ENCODE assay signal across 8 cellular contexts in genomic region chr19:42397315-42398166, GRCh38. TPM values are rescaled to one million over a fixed set of nuclear protein-coding genes. Genes with fewer than 3 reads are reported as not detected.
DNase-seq lines count a peak whose midpoint lies in the region; ATAC-seq, FAIRE-seq and TF ChIP-seq lines count a peak whose summit lies in the region.

No MANE protein-coding gene starts in this region.

- no peak overlapping the region for H3K14ac ChIP-seq in neuronal stem cell (ENCODE audit: low read length)

- no peak overlapping the region for H2BK15ac ChIP-seq in neuronal stem cell (ENCODE audit: low read length)

- H3K4me3 ChIP-seq in CD8-positive, alpha-beta T cell (ENCODE audit: low read depth, low read length): peak overlapping the region; percentile 55
- H3K4me3 ChIP-seq in neuronal stem cell (ENCODE audit: low read length in 2 of 2): peak overlapping the region; percentile 73 to 89

- H3K27ac ChIP-seq in CD8-positive, alpha-beta T cell (ENCODE audit: low read depth, low read length): peak overlapping the region; percentile 46
- no peak overlapping the region for H3K27ac ChIP-seq in neuronal stem cell (replicated peaks; ENCODE audit: low read length)

- peak overlapping the region; percentile 69 for H3K23ac ChIP-seq in neuronal stem cell (ENCODE audit: low read depth, low read length, poor library complexity)

- no peak for TF ChIP-seq CTCF in CD8-positive, alpha-beta T cell (IDR thresholded peaks at IDR 0.05)

- peak overlapping the region; percentile 68 for H2BK12ac ChIP-seq in neuronal stem cell (ENCODE audit: low read length)

- peak overlapping the region; percentile 82 for H3K4me3 Mint-ChIP-seq in CD8-positive, alpha-beta T cell
- H3K4me3 Mint-ChIP-seq in effector memory CD8-positive, alpha-beta T cell: peak overlapping the region; percentile 80 to 83

- no peaks in the 10 kb centered on the region for H3K27me3 ChIP-seq in CD8-positive, alpha-beta T cell (ENCODE audit: insufficient read depth, low read length)
- H3K27me3 ChIP-seq in neuronal stem cell (ENCODE audit: control insufficient read depth in 3 of 3, insufficient read depth in 3 of 3, low read depth in 1 of 3, low read length in 3 of 3): peaks cover 0 to 5% (median 0%) of the 10 kb centered on the region in 3 experiments

- H3K4me1 Mint-ChIP-seq in CD8-positive, alpha-beta T cell (ENCODE audit: low read depth): peaks cover 45% of the 10 kb centered on the region
- H3K4me1 Mint-ChIP-seq in effector memory CD8-positive, alpha-beta T cell (ENCODE audit: low read depth in 2 of 2): peaks cover 37 to 44% of the 10 kb centered on the region in 2 donors

- H3K4me1 ChIP-seq in CD8-positive, alpha-beta T cell (ENCODE audit: insufficient read depth, low read length): peaks cover 21% of the 10 kb centered on the region
- H3K4me1 ChIP-seq in neuronal stem cell (ENCODE audit: control insufficient read depth in 2 of 2, insufficient read depth in 1 of 2, low read depth in 1 of 2, low read length in 2 of 2): peaks cover 15 to 32% of the 10 kb centered on the region in 2 donors

- intact Hi-C loops in CD8-positive, alpha-beta T cell (cut with DNase I, micrococcal nuclease): loop anchor here (1.0 to 5.0 kb wide), 5 partner anchors 10 to 73 kb away; partner anchors contain the start of gene MEGF8 (in 2 of the 2)

- H2BK120ac ChIP-seq in neuronal stem cell (ENCODE audit: low read depth, low read length): no peak overlapping the region

- H3K4me2 ChIP-seq in neuronal stem cell (ENCODE audit: insufficient read depth, low read length, poor library complexity, severe bottlenecking): peak overlapping the region; percentile 91

- H2AFZ ChIP-seq in neuronal stem cell (ENCODE audit: low read length): peak overlapping the region; percentile 89

- peak overlapping the region; percentile 22 for H4K91ac ChIP-seq in neuronal stem cell (ENCODE audit: low read depth, low read length, poor library complexity)

- FAIRE-seq in GM12891 (lab: Jason Lieb, UNC): no peak

- WGBS in neuronal stem cell (ENCODE audit: extremely low coverage in 2 of 2, insufficient read length in 2 of 2, insufficient replicate concordance in 1 of 2), 2 donors: no CpG with 5 or more reads among the region's 22 CpGs

- no peaks in the 10 kb centered on the region for H3K9me3 ChIP-seq in CD8-positive, alpha-beta T cell (ENCODE audit: low read length)
- H3K9me3 ChIP-seq in neuronal stem cell (replicated peaks in 1 of 2; ENCODE audit: control insufficient read depth in 2 of 2, insufficient read depth in 1 of 2, low read depth in 1 of 2, low read length in 2 of 2): no peaks in the 10 kb centered on the region

- TF ChIP-seq POLR2A in GM12891 (IDR thresholded peaks at IDR 0.05; ENCODE audit: low read depth, low read length): no peak

- no peak overlapping the region for H3K4ac ChIP-seq in neuronal stem cell (ENCODE audit: low read length)

- peaks cover 5% of the 10 kb centered on the region for H3K79me1 ChIP-seq in neuronal stem cell (ENCODE audit: low read depth, low read length)

- H3K18ac ChIP-seq in neuronal stem cell (ENCODE audit: low read length): peak overlapping the region; percentile 49

- no peak for DNase-seq in CD8-positive, alpha-beta T cell
- DNase-seq in NCI-H146 treated with DMSO at 0.1 percent for 48 hours (lab: John Stamatoyannopoulos, UW; ENCODE audit: unreplicated experiment) (peak; percentile 75), neuronal stem cell (ENCODE audit: low spot score) (no peak), GF-D8 (lab: John Stamatoyannopoulos, UW) (no peak), GM12891 (ENCODE audit: insufficient read length, low spot score) (no peak), NCI-H1105 treated with DMSO at 0.1 percent for 48 hours (lab: John Stamatoyannopoulos, UW) (no peak)
- no peak for DNase-seq in effector memory CD8-positive, alpha-beta T cell

- ATAC-seq in CD8-positive, alpha-beta T cell: no peak
- no peak for ATAC-seq in effector memory CD8-positive, alpha-beta T cell (replicated peaks)
- ATAC-seq in GM19395 (IDR thresholded peaks at IDR 0.05; ENCODE audit: unreplicated experiment): no peak

- H2BK5ac ChIP-seq in neuronal stem cell (ENCODE audit: low read length): peak overlapping the region; percentile 35

- no peaks in the 10 kb centered on the region for H3K9me3 Mint-ChIP-seq in CD8-positive, alpha-beta T cell
- H3K9me3 Mint-ChIP-seq in effector memory CD8-positive, alpha-beta T cell: no peaks in the 10 kb centered on the region

- H4K8ac ChIP-seq in neuronal stem cell (ENCODE audit: low read depth, low read length): peak overlapping the region; percentile 66

- H3K36me3 Mint-ChIP-seq in CD8-positive, alpha-beta T cell: no peaks in the 10 kb centered on the region
- peaks cover 6% of the 10 kb centered on the region for H3K36me3 Mint-ChIP-seq in effector memory CD8-positive, alpha-beta T cell (ENCODE audit: insufficient read depth)

- H3K27ac Mint-ChIP-seq in CD8-positive, alpha-beta T cell: peak overlapping the region; percentile 50
- H3K27ac Mint-ChIP-seq in effector memory CD8-positive, alpha-beta T cell: peak overlapping the region; percentile 95 to 96

- no peaks in the 10 kb centered on the region for H3K27me3 Mint-ChIP-seq in CD8-positive, alpha-beta T cell (ENCODE audit: low read depth)
- no peaks in the 10 kb centered on the region for H3K27me3 Mint-ChIP-seq in effector memory CD8-positive, alpha-beta T cell

- POLR2A ChIA-PET in CD8-positive, alpha-beta T cell (lab: Charles Lee): interaction anchor here (1.4 kb wide), 1 partner anchor 26 kb away, joined by 6 read pairs; no protein-coding TSS in a partner anchor

- H2AK5ac ChIP-seq in neuronal stem cell (ENCODE audit: low read depth, low read length): peak overlapping the region; percentile 79

- H3K36me3 ChIP-seq in CD8-positive, alpha-beta T cell (ENCODE audit: insufficient read depth, low read length): no peaks in the 10 kb centered on the region
- no peaks in the 10 kb centered on the region for H3K36me3 ChIP-seq in neuronal stem cell (replicated peaks in 1 of 2; ENCODE audit: control insufficient read depth in 2 of 2, insufficient read depth in 2 of 2, low read length in 2 of 2)

- CTCF ChIA-PET in CD8-positive, alpha-beta T cell (lab: Charles Lee): interaction anchor here (0.9 to 2.1 kb wide), 3 partner anchors 16 to 41 kb away, joined by 3 to 9 read pairs (median 3); no protein-coding TSS in a partner anchor

- H3K9ac ChIP-seq in neuronal stem cell (ENCODE audit: low read depth, low read length, poor library complexity): peak overlapping the region; percentile 93

TF ChIP-seq in GM12891, 5 proteins besides CTCF, POLR2A, EP300 and RAD21:
- TF ChIP-seq POU2F2 (IDR thresholded peaks at IDR 0.05; ENCODE audit: low read depth, low read length) (no peak), TAF1 (IDR thresholded peaks at IDR 0.05; ENCODE audit: low read depth, low read length) (no peak)
TF ChIP-seq in GM12891: peak in this region for 0.

RNA-seq across cellular contexts. Expression of gene CNFN, which starts 7.4 kb away (rescaled TPM):
- not detected for total RNA-seq in CD8-positive, alpha-beta T cell
- 41.6 TPM for polyA plus RNA-seq in neuronal stem cell (2013, experiment 1 of 2)
- polyA plus RNA-seq in neuronal stem cell (2013, experiment 2 of 2): 43.2 TPM
- not detected for polyA plus RNA-seq in GM12891 (2012; ENCODE audit: low read depth, missing spikeins)

RNA-seq across cellular contexts. Expression of gene LIPE, which starts 29.6 kb away (rescaled TPM):
- total RNA-seq in CD8-positive, alpha-beta T cell: 1 to 10 TPM; 4.8 to 8.6 TPM
- 10.6 TPM for polyA plus RNA-seq in neuronal stem cell (2013, experiment 1 of 2)
- polyA plus RNA-seq in neuronal stem cell (2013, experiment 2 of 2): 10.0 TPM
- 6.7 TPM for polyA plus RNA-seq in GM12891 (2012; ENCODE audit: low read depth, missing spikeins)

RNA-seq across cellular contexts. Expression of gene CXCL17, which starts 45.2 kb away (rescaled TPM):
- not detected for total RNA-seq in CD8-positive, alpha-beta T cell
- polyA plus RNA-seq in neuronal stem cell (2013, experiment 1 of 2): not detected
- not detected for polyA plus RNA-seq in neuronal stem cell (2013, experiment 2 of 2)
- polyA plus RNA-seq in GM12891 (2012; ENCODE audit: low read depth, missing spikeins): not detected
